ENCODE assay signal across 25 cellular contexts in the genomic region with DNA sequence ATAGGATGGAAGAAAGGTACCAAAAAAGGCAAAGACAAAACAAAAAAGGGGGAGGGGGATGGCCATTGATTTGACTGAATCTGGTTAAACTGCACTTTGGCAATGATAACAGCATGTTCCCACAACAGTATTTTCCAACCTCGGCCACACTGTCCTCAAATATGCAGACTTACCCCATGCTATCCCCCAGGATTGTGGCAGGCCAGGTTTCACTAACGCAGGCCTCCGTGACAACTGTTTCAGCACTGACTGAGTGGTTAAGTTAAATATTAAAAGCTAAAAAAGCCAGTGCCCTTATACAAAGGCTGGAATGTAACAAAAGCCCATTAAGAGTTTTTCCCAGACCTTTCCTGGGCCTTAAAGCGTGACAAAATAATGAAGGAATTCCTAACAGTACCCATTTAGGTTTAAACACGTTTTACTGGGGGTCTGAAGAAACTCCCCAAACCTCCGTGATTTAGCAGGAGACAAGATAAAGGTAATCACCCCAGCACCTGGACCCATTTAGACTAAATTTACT.
"Had no signal": no experiment of that assay in that cellular context is flagged by ENCODE, and none has a peak within 500 bp of the region (broad histone marks: within the 10 kb centered on the region; RNA-seq: fewer than 3 reads in every experiment).

No MANE protein-coding gene starts in this region.

- H3K36me3 ChIP-seq: breast epithelium, gastrocnemius medialis, heart left ventricle, suprapubic skin, transverse colon, uterus had no signal

- DNase-seq: activated CD4-positive, alpha-beta T cell treated with anti-CD3 and anti-CD28 coated beads, Interleukin-2, amount 50 U/mL, for 4 hours; activated naive CD4-positive, alpha-beta T cell treated with Interleukin-2 at 50 U/mL for 16 hours; activated naive CD8-positive, alpha-beta T cell treated with anti-CD3 and anti-CD28 coated beads, Interleukin-2, amount 10 ng/mL, durations not matched to agents 7 days and 5 days; amygdala; cortex of kidney; effector CD4-positive, alpha-beta T cell; gastrocnemius medialis; heart left ventricle; nephron progenitor cell; nucleus accumbens; small intestine; stimulated activated CD4-positive, alpha-beta T cell treated with anti-CD3 and anti-CD28 coated beads, Interleukin-15, amount 100 ng/mL, for 24 hours; stimulated activated CD4-positive, alpha-beta T cell treated with anti-CD3 and anti-CD28 coated beads, Interleukin-2, amount 100 ng/mL, for 48 hours; SW 1271; transverse colon; uterus had no signal

- H3K27ac ChIP-seq: breast epithelium, gastrocnemius medialis, heart left ventricle, suprapubic skin, transverse colon, uterus had no signal

- H3K27ac Mint-ChIP-seq: activated naive CD8-positive, alpha-beta T cell treated with anti-CD3 and anti-CD28 coated beads, Interleukin-2, amount 10 ng/mL, durations not matched to agents 7 days and 5 days; activated T-helper 1 cell treated with anti-CD3 and anti-CD28 coated beads, Interleukin-12 subunit alpha, Interleukin-12 subunit beta, Interleukin-2, Interleukin-4 antibody, amounts not matched to agents 30 ng/mL and 10 ng/mL and 1 ng/mL, durations not matched to agents 14 hours and 24 hours and 36 hours; mesothelial cell of epicardium; stimulated activated naive CD8-positive, alpha-beta T cell treated with anti-CD3 and anti-CD28 coated beads, Interleukin-15, Interleukin-2, amounts not matched to agents 100 ng/mL and 50 ng/mL, for 24 hours had no signal

- H3K9me3 Mint-ChIP-seq: activated naive CD8-positive, alpha-beta T cell treated with anti-CD3 and anti-CD28 coated beads, Interleukin-2, amount 10 ng/mL, durations not matched to agents 7 days and 5 days; activated T-helper 1 cell treated with anti-CD3 and anti-CD28 coated beads, Interleukin-12 subunit alpha, Interleukin-12 subunit beta, Interleukin-2, Interleukin-4 antibody, amounts not matched to agents 30 ng/mL and 10 ng/mL and 1 ng/mL, durations not matched to agents 14 hours and 24 hours and 36 hours; nephron progenitor cell; stimulated activated naive CD8-positive, alpha-beta T cell treated with anti-CD3 and anti-CD28 coated beads, Interleukin-15, Interleukin-2, amounts not matched to agents 100 ng/mL and 50 ng/mL, for 24 hours had no signal

- FAIRE-seq: small intestine had no signal

- H3K36me3 Mint-ChIP-seq: activated naive CD8-positive, alpha-beta T cell treated with anti-CD3 and anti-CD28 coated beads, Interleukin-2, amount 10 ng/mL, durations not matched to agents 7 days and 5 days; mesothelial cell of epicardium had no signal

- H3K4me3 ChIP-seq: breast epithelium, gastrocnemius medialis, heart left ventricle, lung, suprapubic skin, transverse colon, uterus had no signal

- H3K4me1 ChIP-seq: breast epithelium, gastrocnemius medialis, suprapubic skin, transverse colon, uterus had no signal

- H3K27me3 Mint-ChIP-seq: activated naive CD8-positive, alpha-beta T cell treated with anti-CD3 and anti-CD28 coated beads, Interleukin-2, amount 10 ng/mL, durations not matched to agents 7 days and 5 days had no signal

- H3K4me3 Mint-ChIP-seq: activated naive CD8-positive, alpha-beta T cell treated with anti-CD3 and anti-CD28 coated beads, Interleukin-2, amount 10 ng/mL, durations not matched to agents 7 days and 5 days; activated T-helper 1 cell treated with anti-CD3 and anti-CD28 coated beads, Interleukin-12 subunit alpha, Interleukin-12 subunit beta, Interleukin-2, Interleukin-4 antibody, amounts not matched to agents 30 ng/mL and 10 ng/mL and 1 ng/mL, durations not matched to agents 14 hours and 24 hours and 36 hours; mesothelial cell of epicardium; nephron progenitor cell; stimulated activated naive CD8-positive, alpha-beta T cell treated with anti-CD3 and anti-CD28 coated beads, Interleukin-15, Interleukin-2, amounts not matched to agents 100 ng/mL and 50 ng/mL, for 24 hours had no signal

- H3K9me3 ChIP-seq: breast epithelium, gastrocnemius medialis, heart left ventricle, suprapubic skin, transverse colon, uterus had no signal

- H3K4me1 Mint-ChIP-seq: activated naive CD8-positive, alpha-beta T cell treated with anti-CD3 and anti-CD28 coated beads, Interleukin-2, amount 10 ng/mL, durations not matched to agents 7 days and 5 days had no signal

- ATAC-seq: esophagus mucosa, gastrocnemius medialis, heart left ventricle, left lobe of liver, right cardiac atrium had no signal
